In genomic region chr13:111893071-111893606, GRCh38 we compare ENCODE assay signal across 15 cellular contexts.
A peak's percentile ranks its signal among the peaks of the same experiment; 100 is the strongest.
DNase-seq lines count a peak whose midpoint lies in the region; ATAC-seq, FAIRE-seq and TF ChIP-seq lines count a peak whose summit lies in the region.
"Had no signal": no experiment of that assay in that cellular context is flagged by ENCODE, and none has a peak within 500 bp of the region (broad histone marks: within the 10 kb centered on the region; RNA-seq: fewer than 3 reads in every experiment).

No MANE protein-coding gene starts in this region.

- peaks cover 8% of the 10 kb centered on the region for H3K27me3 Mint-ChIP-seq in neural progenitor cell (ENCODE audit: insufficient read depth, low read depth)

- H3K4me1 ChIP-seq in NT2/D1 (ENCODE audit: insufficient read depth, insufficient read length) (peaks cover 4% of the 10 kb centered on the region), neural progenitor cell (peaks cover 22% of the 10 kb centered on the region), small intestine (ENCODE audit: control insufficient read depth in 2 of 2, insufficient read depth in 1 of 2, low read depth in 1 of 2, low read length in 1 of 2) (no peaks in the 10 kb centered on the region)
- H3K4me1 ChIP-seq: SJSA1 had no signal

- H3K4me2 ChIP-seq in neural progenitor cell, result peak overlapping the region; percentile 84
- H3K4me2 ChIP-seq: BLaER1 treated with 17β-estradiol and CSF1 and Interleukin-3, amounts not matched to agents 10 nM and 100 nM had no signal

- H3K36me3 ChIP-seq in NT2/D1 (ENCODE audit: insufficient read depth, insufficient read length, low read length), result no peaks in the 10 kb centered on the region
- no peaks in the 10 kb centered on the region for H3K36me3 ChIP-seq in neural progenitor cell
- no peaks in the 10 kb centered on the region for H3K36me3 ChIP-seq in small intestine (ENCODE audit: control insufficient read depth in 2 of 2, insufficient read depth in 2 of 2, low read length in 2 of 2)
- H3K36me3 ChIP-seq: BLaER1 treated with 17β-estradiol and CSF1 and Interleukin-3, amounts not matched to agents 10 nM and 100 nM; SJSA1 had no signal

- H3K9me3 Mint-ChIP-seq in neural progenitor cell, result peaks cover 14% of the 10 kb centered on the region

- peak overlapping the region; percentile 70 for H3K9ac ChIP-seq in NT2/D1 (ENCODE audit: insufficient read length, low read depth)
- H3K9ac ChIP-seq in neural progenitor cell, result no peak overlapping the region
- H3K9ac ChIP-seq: BLaER1 treated with 17β-estradiol and CSF1 and Interleukin-3, amounts not matched to agents 10 nM and 100 nM had no signal

- H4K20me1 ChIP-seq in neural progenitor cell (ENCODE audit: low read depth), result no peaks in the 10 kb centered on the region
- H4K20me1 ChIP-seq: BLaER1 treated with 17β-estradiol and CSF1 and Interleukin-3, amounts not matched to agents 10 nM and 100 nM had no signal

- peak overlapping the region; percentile 46 for H3K27ac Mint-ChIP-seq in neural progenitor cell
- H3K27ac Mint-ChIP-seq: naive thymus-derived CD8-positive, alpha-beta T cell; stimulated activated naive CD8-positive, alpha-beta T cell treated with anti-CD3 and anti-CD28 coated beads, Interleukin-15, amount 100 ng/mL, for 72 hours had no signal

- no peak for FAIRE-seq in small intestine (lab: Jason Lieb, UNC)

- H3K27me3 ChIP-seq in NT2/D1 (ENCODE audit: insufficient read depth, insufficient read length) (peaks cover 30% of the 10 kb centered on the region), neural progenitor cell (peaks cover 92% of the 10 kb centered on the region), small intestine (ENCODE audit: control insufficient read depth in 2 of 2, insufficient read depth in 2 of 2, low read length in 2 of 2) (peaks cover 0 to 12% of the 10 kb centered on the region in 2 donors)
- H3K27me3 ChIP-seq: BLaER1 treated with 17β-estradiol and CSF1 and Interleukin-3, amounts not matched to agents 10 nM and 100 nM had no signal

- 5 to 9% (median 8%) methylated on average over 39 of the region's 39 CpGs for WGBS in small intestine, 3 donors

- H3K4me3 Mint-ChIP-seq in neural progenitor cell, result peak overlapping the region; percentile 85

- H3K9me3 ChIP-seq in NT2/D1 (ENCODE audit: insufficient read depth, low read length) (no peaks in the 10 kb centered on the region), neural progenitor cell (ENCODE audit: low read depth) (peaks cover under 1% of the 10 kb centered on the region), small intestine (ENCODE audit: control insufficient read depth, low read depth) (no peaks in the 10 kb centered on the region)
- H3K9me3 ChIP-seq: SJSA1 had no signal

- H3K27ac ChIP-seq in neural progenitor cell, result no peak overlapping the region
- no peak overlapping the region for H3K27ac ChIP-seq in small intestine (ENCODE audit: low read depth in 1 of 2, low read length in 1 of 2)
- H3K27ac ChIP-seq: BLaER1 treated with 17β-estradiol and CSF1 and Interleukin-3, amounts not matched to agents 10 nM and 100 nM; SJSA1 had no signal

- intact Hi-C loops in left ventricle myocardium superior (cut with micrococcal nuclease), result no loop called here

- H3F3A ChIP-seq in neural progenitor cell (ENCODE audit: low read depth), result peaks cover 39% of the 10 kb centered on the region

- no peaks in the 10 kb centered on the region for H3K79me2 ChIP-seq in neural progenitor cell (ENCODE audit: low read depth)

- H3K4me3 ChIP-seq in NT2/D1 (ENCODE audit: insufficient read length, low read depth), result peak overlapping the region; percentile 61
- peak overlapping the region; percentile 49 for H3K4me3 ChIP-seq in neural progenitor cell
- H3K4me3 ChIP-seq in small intestine (ENCODE audit: low read depth in 1 of 2, low read length in 2 of 2), result no peak overlapping the region
- H3K4me3 ChIP-seq: BLaER1 treated with 17β-estradiol and CSF1 and Interleukin-3, amounts not matched to agents 10 nM and 100 nM; SJSA1 had no signal

- no peak for TF ChIP-seq CTCF in neural progenitor cell (IDR thresholded peaks at IDR 0.05)

- DNase-seq in DMS79 (lab: John Stamatoyannopoulos, UW) (peak; percentile 67), NT2/D1 (ENCODE audit: low read depth, low spot score) (peak; percentile 80), left ventricle myocardium superior (peak; percentile 39), neural progenitor cell (ENCODE audit: low spot score) (peak; percentile 93), T-helper 9 cell (no peak), small intestine (no peak), NOMO-1 (lab: John Stamatoyannopoulos, UW; ENCODE audit: unreplicated experiment in 2 of 2) (no peak)
- DNase-seq: activated effector memory CD4-positive, alpha-beta T cell treated with anti-CD3 and anti-CD28 coated beads, Interleukin-2, amount 50 U/mL, for 16 hours; cortex of kidney; naive thymus-derived CD8-positive, alpha-beta T cell; stimulated activated naive CD8-positive, alpha-beta T cell treated with anti-CD3 and anti-CD28 coated beads, Interleukin-15, amount 100 ng/mL, for 72 hours had no signal

- peaks cover 5% of the 10 kb centered on the region for H3K36me3 Mint-ChIP-seq in neural progenitor cell

- ATAC-seq in left ventricle myocardium superior (no peak), HG03039 (IDR thresholded peaks at IDR 0.05; ENCODE audit: unreplicated experiment) (no peak)
- ATAC-seq: activated CD4-positive, CD25-positive, alpha-beta regulatory T cell treated with anti-CD3 and anti-CD28 coated beads, Interleukin-2, amount 50 U/mL, for 24 hours; naive thymus-derived CD8-positive, alpha-beta T cell; stimulated activated naive CD8-positive, alpha-beta T cell treated with anti-CD3 and anti-CD28 coated beads, Interleukin-15, amount 100 ng/mL, for 72 hours had no signal

- peaks cover 45% of the 10 kb centered on the region for H3K4me1 Mint-ChIP-seq in neural progenitor cell
- H3K4me1 Mint-ChIP-seq: naive thymus-derived CD8-positive, alpha-beta T cell had no signal

- H2AFZ ChIP-seq in neural progenitor cell (replicated peaks), result peak overlapping the region; percentile 85

Comparison
In these comparisons a context has a peak if more than half of its experiments do, and no peak if none do; other contexts are left out.
1. DNase-seq: peak in DMS79 (single experiment), NT2/D1 (single experiment), left ventricle myocardium superior (single experiment) and neural progenitor cell (single experiment); none in T-helper 9 cell (single experiment), small intestine (single experiment) and NOMO-1 (0 of 2).
2. H3K4me3 ChIP-seq: peak in NT2/D1 (single experiment) and neural progenitor cell (single experiment); none in small intestine (0 of 2).